ENCODE assay signal across 29 cellular contexts in the genomic region with DNA sequence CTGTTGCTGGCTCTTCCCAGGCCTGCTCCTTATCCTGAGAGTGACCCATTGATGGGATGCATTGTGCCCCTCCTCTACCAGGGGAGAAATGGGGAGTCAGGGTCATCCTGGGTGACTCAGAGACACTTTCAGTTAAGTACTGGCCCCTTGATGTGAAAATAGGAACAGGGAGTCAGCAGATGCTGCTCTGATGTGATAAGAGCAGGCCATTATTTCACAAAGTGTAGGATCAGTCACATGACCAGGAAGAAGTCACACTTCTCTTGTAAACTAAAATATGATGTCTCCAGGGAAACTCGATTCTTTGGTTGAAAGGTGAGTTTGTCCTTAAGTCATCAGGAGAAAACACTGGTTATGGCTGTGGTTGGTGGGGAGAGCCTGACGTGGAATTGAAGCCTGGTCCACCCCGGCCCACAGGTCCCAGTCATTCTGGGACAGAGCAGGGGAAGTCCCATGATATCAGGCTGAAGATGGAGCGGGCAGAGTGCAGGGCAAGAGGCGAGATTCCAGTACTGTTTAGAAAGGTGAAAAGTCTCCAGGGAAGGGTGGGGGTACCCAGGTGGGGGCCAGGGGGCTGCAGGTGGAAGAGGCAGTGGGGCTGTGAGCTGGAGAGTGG.
DNase-seq lines count a peak whose midpoint lies in the region; ATAC-seq, FAIRE-seq and TF ChIP-seq lines count a peak whose summit lies in the region.
"Had no signal": no experiment of that assay in that cellular context is flagged by ENCODE, and none has a peak within 500 bp of the region (broad histone marks: within the 10 kb centered on the region; RNA-seq: fewer than 3 reads in every experiment).

No MANE protein-coding gene starts in this region.

- RAD21 ChIA-PET in GM12878 (lab: Charles Lee; ENCODE audit: unreplicated experiment): no interaction called here

- no peaks in the 10 kb centered on the region for H3K79me2 ChIP-seq in GM12878 (ENCODE audit: control insufficient read depth, insufficient read depth, low read length)
- H3K79me2 ChIP-seq in smooth muscle cell (ENCODE audit: low read depth): no peaks in the 10 kb centered on the region

- peak; percentile 29 for DNase-seq in activated CD4-positive, alpha-beta memory T cell treated with anti-CD3 and anti-CD28 coated beads for 36 hours
- DNase-seq in activated CD4-positive, alpha-beta memory T cell treated with anti-CD3 and anti-CD28 coated beads, Interleukin-2, amount 10 ng/mL, durations not matched to agents 7 days and 5 days: no peak
- DNase-seq in GM13976 (ENCODE audit: low spot score) (peak; percentile 56), GM12878 (ENCODE audit: low read depth, low spot score) (no peak), smooth muscle cell (lab: John Stamatoyannopoulos, UW; ENCODE audit: unreplicated experiment) (no peak), NCI-H2107 treated with DMSO at 0.1 percent for 48 hours (lab: John Stamatoyannopoulos, UW; ENCODE audit: unreplicated experiment) (no peak)
- no peak for DNase-seq in activated CD8-positive, alpha-beta T cell treated with anti-CD3 and anti-CD28 coated beads, Interleukin-2, amount 10 ng/mL, durations not matched to agents 7 days and 5 days
- DNase-seq: activated T-cell treated with anti-CD3 and anti-CD28 coated beads, Interleukin-2, amount 50 U/mL, for 4 hours; anterior cingulate cortex; CD8-positive, alpha-beta T cell; cortex of kidney; effector memory CD8-positive, alpha-beta T cell; foreskin fibroblast; heart left ventricle; Karpas-422; NCI-H1048; NCI-H1694; NCI-H510A; posterior cingulate gyrus; right cardiac atrium; SK-N-SH; spleen; T-helper 17 cell had no signal

- no peaks in the 10 kb centered on the region for H3K36me3 Mint-ChIP-seq in activated CD4-positive, alpha-beta memory T cell treated with anti-CD3 and anti-CD28 coated beads for 36 hours
- H3K36me3 Mint-ChIP-seq in activated CD4-positive, alpha-beta memory T cell treated with anti-CD3 and anti-CD28 coated beads, Interleukin-2, amount 10 ng/mL, durations not matched to agents 7 days and 5 days (ENCODE audit: low read depth): no peaks in the 10 kb centered on the region
- no peaks in the 10 kb centered on the region for H3K36me3 Mint-ChIP-seq in stimulated activated memory B cell treated with anti-CD40 and anti-IgM and Interleukin-4, amounts not matched to agents 10 μg/mL and 1 μg/mL and 100 μg/mL, for 72 hours
- H3K36me3 Mint-ChIP-seq in activated CD8-positive, alpha-beta T cell treated with anti-CD3 and anti-CD28 coated beads, Interleukin-2, amount 10 ng/mL, durations not matched to agents 7 days and 5 days (ENCODE audit: low read depth): no peaks in the 10 kb centered on the region
- H3K36me3 Mint-ChIP-seq: CD8-positive, alpha-beta T cell had no signal

- H3K4me1 ChIP-seq in GM12878 (ENCODE audit: control insufficient read depth, insufficient read depth, low read length) (peaks cover 4% of the 10 kb centered on the region; the same call in 1 of the 2 replicates), smooth muscle cell (ENCODE audit: low read depth) (no peaks in the 10 kb centered on the region)
- H3K4me1 ChIP-seq: heart left ventricle, suprapubic skin had no signal

- no peak overlapping the region for H3K4me2 ChIP-seq in GM12878 (ENCODE audit: control insufficient read depth, insufficient read depth)
- H3K4me2 ChIP-seq in smooth muscle cell: no peak overlapping the region
- H3K4me2 ChIP-seq: SK-N-SH had no signal

- no peak overlapping the region for H3K27ac ChIP-seq in GM12878 (ENCODE audit: control insufficient read depth, insufficient read depth)
- H3K27ac ChIP-seq in smooth muscle cell (ENCODE audit: low read depth): no peak overlapping the region
- H3K27ac ChIP-seq: heart left ventricle, HL-60, spleen, suprapubic skin had no signal

- no peak overlapping the region for H2AFZ ChIP-seq in GM12878 (ENCODE audit: control insufficient read depth, low read depth, low read length)
- no peak overlapping the region for H2AFZ ChIP-seq in smooth muscle cell (ENCODE audit: low read depth)

- in situ Hi-C loops in GM13976 (cut with MboI; ENCODE audit: low sequenced_read_pairs, unreplicated experiment) (no loop called here), GM12878 (cut with MboI) (no loop called here)

- H3K27me3 ChIP-seq in GM12878 (replicated peaks in 1 of 2; ENCODE audit: control insufficient read depth in 2 of 2, insufficient read depth in 2 of 2, low read length in 1 of 2): 0 out of 4 replicates have a peak, but pooled peaks cover 0 to 4% of the 10 kb centered on the region in 2 experiments
- H3K27me3 ChIP-seq in smooth muscle cell (ENCODE audit: low read depth): peaks cover 17% of the 10 kb centered on the region

- no peaks in the 10 kb centered on the region for H3K9me3 ChIP-seq in GM12878 (replicated peaks; ENCODE audit: control insufficient read depth, insufficient read depth, low read length)
- H3K9me3 ChIP-seq in smooth muscle cell (replicated peaks; ENCODE audit: low read depth): no peaks in the 10 kb centered on the region
- H3K9me3 ChIP-seq: heart left ventricle, SK-N-SH, spleen, suprapubic skin had no signal

- no peak overlapping the region for H3K4me3 ChIP-seq in GM12878
- H3K4me3 ChIP-seq in smooth muscle cell: no peak overlapping the region
- H3K4me3 ChIP-seq: heart left ventricle, spleen, suprapubic skin had no signal

- H3K4me1 Mint-ChIP-seq in activated CD4-positive, alpha-beta memory T cell treated with anti-CD3 and anti-CD28 coated beads for 36 hours (ENCODE audit: low read depth): no peaks in the 10 kb centered on the region
- no peaks in the 10 kb centered on the region for H3K4me1 Mint-ChIP-seq in activated CD4-positive, alpha-beta memory T cell treated with anti-CD3 and anti-CD28 coated beads, Interleukin-2, amount 10 ng/mL, durations not matched to agents 7 days and 5 days
- H3K4me1 Mint-ChIP-seq in stimulated activated memory B cell treated with anti-CD40 and anti-IgM and Interleukin-4, amounts not matched to agents 10 μg/mL and 1 μg/mL and 100 μg/mL, for 72 hours: peaks cover 22% of the 10 kb centered on the region
- no peaks in the 10 kb centered on the region for H3K4me1 Mint-ChIP-seq in activated CD8-positive, alpha-beta T cell treated with anti-CD3 and anti-CD28 coated beads, Interleukin-2, amount 10 ng/mL, durations not matched to agents 7 days and 5 days (ENCODE audit: low read depth)
- H3K4me1 Mint-ChIP-seq: T-helper 17 cell had no signal

- ATAC-seq in GM12878: peak; percentile 62; the same call in 2 of the 3 replicates
- peak; percentile 79 for ATAC-seq in stimulated activated memory B cell treated with anti-CD40 and anti-IgM and Interleukin-4, amounts not matched to agents 10 μg/mL and 1 μg/mL and 100 μg/mL, for 72 hours
- no peak for ATAC-seq in activated CD8-positive, alpha-beta T cell treated with anti-CD3 and anti-CD28 coated beads, Interleukin-2, amount 10 ng/mL, durations not matched to agents 7 days and 5 days
- ATAC-seq: activated T-cell treated with anti-CD3 and anti-CD28 coated beads, Interleukin-2, amount 50 U/mL, for 4 hours; CD8-positive, alpha-beta T cell; effector memory CD8-positive, alpha-beta T cell; heart left ventricle; T-helper 17 cell had no signal

- H3K36me3 ChIP-seq in GM12878 (ENCODE audit: control insufficient read depth in 2 of 2, insufficient read depth in 2 of 2, low read length in 1 of 2): no peaks in the 10 kb centered on the region
- no peaks in the 10 kb centered on the region for H3K36me3 ChIP-seq in smooth muscle cell (ENCODE audit: low read depth)
- H3K36me3 ChIP-seq: heart left ventricle, spleen, suprapubic skin had no signal

- no peaks in the 10 kb centered on the region for H4K20me1 ChIP-seq in GM12878 (ENCODE audit: control insufficient read depth, insufficient read depth)
- H4K20me1 ChIP-seq in smooth muscle cell (ENCODE audit: low read depth): no peaks in the 10 kb centered on the region

- H3K9ac ChIP-seq in GM12878 (ENCODE audit: control insufficient read depth, insufficient read depth, low read length) (no peak overlapping the region), smooth muscle cell (ENCODE audit: low read depth) (no peak overlapping the region)
- H3K9ac ChIP-seq: SK-N-SH had no signal

- peaks cover 16% of the 10 kb centered on the region for H3K27me3 Mint-ChIP-seq in activated CD4-positive, alpha-beta memory T cell treated with anti-CD3 and anti-CD28 coated beads for 36 hours
- peaks cover 20% of the 10 kb centered on the region for H3K27me3 Mint-ChIP-seq in activated CD4-positive, alpha-beta memory T cell treated with anti-CD3 and anti-CD28 coated beads, Interleukin-2, amount 10 ng/mL, durations not matched to agents 7 days and 5 days
- H3K27me3 Mint-ChIP-seq in stimulated activated memory B cell treated with anti-CD40 and anti-IgM and Interleukin-4, amounts not matched to agents 10 μg/mL and 1 μg/mL and 100 μg/mL, for 72 hours: peaks cover 17% of the 10 kb centered on the region
- peaks cover 3% of the 10 kb centered on the region for H3K27me3 Mint-ChIP-seq in activated CD8-positive, alpha-beta T cell treated with anti-CD3 and anti-CD28 coated beads, Interleukin-2, amount 10 ng/mL, durations not matched to agents 7 days and 5 days (ENCODE audit: low read depth)

- TF ChIP-seq RAD21 in GM12878 (IDR thresholded peaks at IDR 0.05; ENCODE audit: insufficient read depth, low read depth, low read length): no peak

- WGBS in GM12878 (ENCODE audit: insufficient coverage, insufficient replicate concordance, low lambda C conversion rate, missing lambda C conversion rate): 0% methylated on average over 5 of the region's 5 CpGs
- 90% methylated on average over 5 of the region's 5 CpGs for WGBS in smooth muscle cell (ENCODE audit: low lambda C conversion rate)

- CTCF ChIA-PET in activated CD4-positive, alpha-beta memory T cell treated with anti-CD3 and anti-CD28 coated beads for 36 hours (lab: Charles Lee): no interaction called here
- CTCF ChIA-PET in activated CD4-positive, alpha-beta memory T cell treated with anti-CD3 and anti-CD28 coated beads, Interleukin-2, amount 10 ng/mL, durations not matched to agents 7 days and 5 days (lab: Charles Lee): interaction anchor here (1.0 kb wide), 1 partner anchor 33 kb away, joined by 3 read pairs; no protein-coding TSS in a partner anchor
- CTCF ChIA-PET in GM12878 (lab: Yijun Ruan, JAX): interaction anchor here (0.7 kb wide), 1 partner anchor 19 kb away, joined by 3 read pairs; no protein-coding TSS in a partner anchor
- CTCF ChIA-PET in activated CD8-positive, alpha-beta T cell treated with anti-CD3 and anti-CD28 coated beads, Interleukin-2, amount 10 ng/mL, durations not matched to agents 7 days and 5 days (lab: Charles Lee): no interaction called here

- TF ChIP-seq EP300 in GM12878 (IDR thresholded peaks at IDR 0.05; ENCODE audit: borderline replicate concordance in 1 of 2, control insufficient read depth in 1 of 2, low read depth in 2 of 2, low read length in 2 of 2): no peak

- POLR2A ChIA-PET in activated CD4-positive, alpha-beta memory T cell treated with anti-CD3 and anti-CD28 coated beads for 36 hours (lab: Charles Lee): no interaction called here
- POLR2A ChIA-PET in activated CD4-positive, alpha-beta memory T cell treated with anti-CD3 and anti-CD28 coated beads, Interleukin-2, amount 10 ng/mL, durations not matched to agents 7 days and 5 days (lab: Charles Lee): no interaction called here
- POLR2A ChIA-PET in GM12878 (lab: Charles Lee): no interaction called here
- POLR2A ChIA-PET in activated CD8-positive, alpha-beta T cell treated with anti-CD3 and anti-CD28 coated beads, Interleukin-2, amount 10 ng/mL, durations not matched to agents 7 days and 5 days (lab: Charles Lee): no interaction called here

- FAIRE-seq in GM12878 (lab: Jason Lieb, UNC): no peak
- FAIRE-seq: bronchial epithelial cell, urothelium cell line had no signal

- H3K9me3 Mint-ChIP-seq in activated CD4-positive, alpha-beta memory T cell treated with anti-CD3 and anti-CD28 coated beads for 36 hours: no peaks in the 10 kb centered on the region
- H3K9me3 Mint-ChIP-seq in activated CD4-positive, alpha-beta memory T cell treated with anti-CD3 and anti-CD28 coated beads, Interleukin-2, amount 10 ng/mL, durations not matched to agents 7 days and 5 days: no peaks in the 10 kb centered on the region
- no peaks in the 10 kb centered on the region for H3K9me3 Mint-ChIP-seq in stimulated activated memory B cell treated with anti-CD40 and anti-IgM and Interleukin-4, amounts not matched to agents 10 μg/mL and 1 μg/mL and 100 μg/mL, for 72 hours
- H3K9me3 Mint-ChIP-seq in activated CD8-positive, alpha-beta T cell treated with anti-CD3 and anti-CD28 coated beads, Interleukin-2, amount 10 ng/mL, durations not matched to agents 7 days and 5 days (ENCODE audit: insufficient read depth): no peaks in the 10 kb centered on the region
- H3K9me3 Mint-ChIP-seq: activated T-cell treated with anti-CD3 and anti-CD28 coated beads, Interleukin-2, amount 50 U/mL, for 4 hours; CD8-positive, alpha-beta T cell; effector memory CD8-positive, alpha-beta T cell had no signal

- no peak overlapping the region for H3K4me3 Mint-ChIP-seq in activated CD4-positive, alpha-beta memory T cell treated with anti-CD3 and anti-CD28 coated beads for 36 hours
- H3K4me3 Mint-ChIP-seq in activated CD4-positive, alpha-beta memory T cell treated with anti-CD3 and anti-CD28 coated beads, Interleukin-2, amount 10 ng/mL, durations not matched to agents 7 days and 5 days: no peak overlapping the region
- H3K4me3 Mint-ChIP-seq in stimulated activated memory B cell treated with anti-CD40 and anti-IgM and Interleukin-4, amounts not matched to agents 10 μg/mL and 1 μg/mL and 100 μg/mL, for 72 hours: no peak overlapping the region
- no peak overlapping the region for H3K4me3 Mint-ChIP-seq in activated CD8-positive, alpha-beta T cell treated with anti-CD3 and anti-CD28 coated beads, Interleukin-2, amount 10 ng/mL, durations not matched to agents 7 days and 5 days
- H3K4me3 Mint-ChIP-seq: activated naive CD8-positive, alpha-beta T cell; activated T-cell treated with anti-CD3 and anti-CD28 coated beads, Interleukin-2, amount 50 U/mL, for 4 hours; CD8-positive, alpha-beta T cell; effector memory CD8-positive, alpha-beta T cell; T-helper 17 cell had no signal

- TF ChIP-seq CTCF in GM13976 (IDR thresholded peaks at IDR 0.05; ENCODE audit: borderline replicate concordance, control extremely low read depth, extremely low read depth, insufficient read depth, missing control alignments) (no peak), GM12878 (IDR thresholded peaks at IDR 0.05 in 2 of 3, conservative IDR thresholded peaks at IDR 0.05 in 1 of 3; ENCODE audit: control insufficient read depth in 2 of 3, extremely low read depth in 1 of 3, insufficient read depth in 1 of 3, low read depth in 3 of 3, low read length in 3 of 3) (no peak), smooth muscle cell (IDR thresholded peaks at IDR 0.05; ENCODE audit: borderline replicate concordance, insufficient read depth, poor library complexity, severe bottlenecking) (no peak)

- no peak overlapping the region for H3K27ac Mint-ChIP-seq in activated CD4-positive, alpha-beta memory T cell treated with anti-CD3 and anti-CD28 coated beads for 36 hours
- H3K27ac Mint-ChIP-seq in activated CD4-positive, alpha-beta memory T cell treated with anti-CD3 and anti-CD28 coated beads, Interleukin-2, amount 10 ng/mL, durations not matched to agents 7 days and 5 days: no peak overlapping the region
- peak overlapping the region; percentile 13 for H3K27ac Mint-ChIP-seq in stimulated activated memory B cell treated with anti-CD40 and anti-IgM and Interleukin-4, amounts not matched to agents 10 μg/mL and 1 μg/mL and 100 μg/mL, for 72 hours
- H3K27ac Mint-ChIP-seq in activated CD8-positive, alpha-beta T cell treated with anti-CD3 and anti-CD28 coated beads, Interleukin-2, amount 10 ng/mL, durations not matched to agents 7 days and 5 days: no peak overlapping the region
- H3K27ac Mint-ChIP-seq: activated naive CD8-positive, alpha-beta T cell; CD8-positive, alpha-beta T cell; effector memory CD8-positive, alpha-beta T cell; T-helper 17 cell had no signal

- no TSS peak for BruUV-seq in GM12878 (replicated peaks; lab: Mats Ljungman, UMichigan)

- TF ChIP-seq POLR2A in GM12878 (IDR thresholded peaks at IDR 0.05; ENCODE audit: low read depth, low read length): no peak

- intact Hi-C loops in activated CD4-positive, alpha-beta memory T cell treated with anti-CD3 and anti-CD28 coated beads for 36 hours (cut with micrococcal nuclease): no loop called here
- intact Hi-C loops in GM12878 (cut with micrococcal nuclease; ENCODE audit: unreplicated experiment): no loop called here

- SMC1A ChIA-PET in GM12878 (lab: Charles Lee; ENCODE audit: uncharacterized antibody, unreplicated experiment): no interaction called here

- H3F3A ChIP-seq in smooth muscle cell (ENCODE audit: low read depth): no peaks in the 10 kb centered on the region

Comparison
In these comparisons a context has a peak if more than half of its experiments do, and no peak if none do; other contexts are left out.
1. DNase-seq: peak in activated CD4-positive, alpha-beta memory T cell treated with anti-CD3 and anti-CD28 coated beads for 36 hours (single experiment) and GM13976 (single experiment); none in activated CD4-positive, alpha-beta memory T cell treated with anti-CD3 and anti-CD28 coated beads, Interleukin-2, amount 10 ng/mL, durations not matched to agents 7 days and 5 days (single experiment), GM12878 (single experiment), smooth muscle cell (single experiment), NCI-H2107 treated with DMSO at 0.1 percent for 48 hours (single experiment) and activated CD8-positive, alpha-beta T cell treated with anti-CD3 and anti-CD28 coated beads, Interleukin-2, amount 10 ng/mL, durations not matched to agents 7 days and 5 days (single experiment).
2. CTCF ChIA-PET loops: an anchor here in activated CD4-positive, alpha-beta memory T cell treated with anti-CD3 and anti-CD28 coated beads, Interleukin-2, amount 10 ng/mL, durations not matched to agents 7 days and 5 days (1.0 kb wide) and GM12878 (0.7 kb wide); none called in activated CD4-positive, alpha-beta memory T cell treated with anti-CD3 and anti-CD28 coated beads for 36 hours and activated CD8-positive, alpha-beta T cell treated with anti-CD3 and anti-CD28 coated beads, Interleukin-2, amount 10 ng/mL, durations not matched to agents 7 days and 5 days.